8 cellular contexts compared by ENCODE assay signal in the genomic region with DNA sequence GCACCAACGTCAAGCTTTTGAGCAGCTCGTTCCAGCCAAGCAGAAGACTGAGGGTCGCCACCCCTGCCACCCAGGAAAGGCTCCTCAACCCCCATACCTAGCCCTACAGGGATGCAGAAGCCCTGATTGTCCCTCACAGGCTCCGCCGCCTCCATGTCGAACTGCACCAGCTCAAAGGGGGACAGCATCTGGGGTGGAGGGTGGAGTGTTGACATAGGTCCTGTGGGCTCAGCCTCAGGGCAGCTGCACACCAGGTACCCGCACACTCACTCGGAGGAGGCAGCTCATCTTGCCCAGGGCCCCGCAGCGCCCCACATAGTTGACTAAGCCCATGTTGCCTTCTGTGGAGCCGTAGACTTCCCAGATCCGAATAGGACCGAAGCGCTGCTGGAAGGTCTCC. TPM values are rescaled to one million over a fixed set of nuclear protein-coding genes. Genes with fewer than 3 reads are reported as not detected.
DNase-seq lines count a peak whose midpoint lies in the region; FAIRE-seq and TF ChIP-seq lines count a peak whose summit lies in the region.
"Had no signal": no experiment of that assay in that cellular context is flagged by ENCODE, and none has a peak within 500 bp of the region (broad histone marks: within the 10 kb centered on the region; RNA-seq: fewer than 3 reads in every experiment).

No MANE protein-coding gene starts in this region.

- H3K4ac ChIP-seq in neuronal stem cell (ENCODE audit: low read length) = no peak overlapping the region

- H2AFZ ChIP-seq in neuronal stem cell (ENCODE audit: low read length) = no peak overlapping the region

- H3K36me3 Mint-ChIP-seq in activated naive CD4-positive, alpha-beta T cell treated with anti-CD3 and anti-CD28 coated beads for 36 hours (ENCODE audit: low read depth) = peaks cover 2% of the 10 kb centered on the region

- H3K9ac ChIP-seq in HUES48 (ENCODE audit: low read depth, low read length) = no peak overlapping the region
- H3K9ac ChIP-seq in neuronal stem cell (ENCODE audit: low read depth, low read length, poor library complexity) = peak overlapping the region; percentile 87

- DNase-seq in bronchial epithelial cell (ENCODE audit: low read depth) = no peak
- DNase-seq in neuronal stem cell (ENCODE audit: low spot score) = no peak
- no peak for DNase-seq in C1 segment of cervical spinal cord (lab: John Stamatoyannopoulos, UW)
- DNase-seq in G401 (ENCODE audit: low spot score) = no peak
- DNase-seq in activated naive CD4-positive, alpha-beta T cell treated with anti-CD3 and anti-CD28 coated beads for 36 hours = no peak
- DNase-seq: cortex of kidney had no signal

- peak overlapping the region; percentile 65 for H2BK120ac ChIP-seq in neuronal stem cell (ENCODE audit: low read depth, low read length)

- FAIRE-seq in bronchial epithelial cell (lab: Jason Lieb, UNC) = no peak
- FAIRE-seq: TTC549 had no signal

- TF ChIP-seq CTCF in bronchial epithelial cell (IDR thresholded peaks at IDR 0.05; ENCODE audit: insufficient read depth, low read length, severe bottlenecking) = no peak

- H3K14ac ChIP-seq in neuronal stem cell (ENCODE audit: low read length) = no peak overlapping the region

- no peak overlapping the region for H2BK12ac ChIP-seq in neuronal stem cell (ENCODE audit: low read length)

- peaks cover 23% of the 10 kb centered on the region for H3K4me1 Mint-ChIP-seq in activated naive CD4-positive, alpha-beta T cell treated with anti-CD3 and anti-CD28 coated beads for 36 hours (ENCODE audit: low read depth)

- H3K27ac Mint-ChIP-seq in activated naive CD4-positive, alpha-beta T cell treated with anti-CD3 and anti-CD28 coated beads for 36 hours = no peak overlapping the region

- H4K91ac ChIP-seq in neuronal stem cell (ENCODE audit: low read depth, low read length, poor library complexity) = no peak overlapping the region

- peak overlapping the region; percentile 55 for H2BK5ac ChIP-seq in neuronal stem cell (ENCODE audit: low read length)

- H3K4me3 ChIP-seq in HUES48 (ENCODE audit: low read depth, low read length) = peak overlapping the region; percentile 88
- peak overlapping the region; percentile 57 for H3K4me3 ChIP-seq in bronchial epithelial cell (ENCODE audit: low read depth, low read length)
- peak overlapping the region in 1 of 2 donors; percentile 60 for H3K4me3 ChIP-seq in neuronal stem cell (ENCODE audit: low read length in 2 of 2)

- no peak overlapping the region for H3K18ac ChIP-seq in neuronal stem cell (ENCODE audit: low read length)

- H3K4me1 ChIP-seq in HUES48 (ENCODE audit: control insufficient read depth, insufficient read depth, low read length) (peaks cover 3% of the 10 kb centered on the region; the same call in 1 of the 2 replicates), neuronal stem cell (ENCODE audit: control insufficient read depth in 2 of 2, insufficient read depth in 1 of 2, low read depth in 1 of 2, low read length in 2 of 2) (peaks cover 8 to 17% of the 10 kb centered on the region in 2 donors)

- peaks cover 9% of the 10 kb centered on the region for H3K9me3 Mint-ChIP-seq in activated naive CD4-positive, alpha-beta T cell treated with anti-CD3 and anti-CD28 coated beads for 36 hours

- CTCF ChIA-PET in activated naive CD4-positive, alpha-beta T cell treated with anti-CD3 and anti-CD28 coated beads for 36 hours (lab: Charles Lee) = interaction anchor here (0.6 to 1.7 kb wide), 3 partner anchors 12 to 20 kb away, joined by 3 to 6 read pairs (median 5); a partner anchor contains a TSS

- H3K27me3 ChIP-seq in HUES48 (ENCODE audit: control insufficient read depth, insufficient read depth, low read length) (no peaks in the 10 kb centered on the region), bronchial epithelial cell (ENCODE audit: control insufficient read depth, insufficient read depth, low read length) (no peaks in the 10 kb centered on the region), neuronal stem cell (ENCODE audit: control insufficient read depth in 3 of 3, insufficient read depth in 3 of 3, low read depth in 1 of 3, low read length in 3 of 3) (no peaks in the 10 kb centered on the region)

- WGBS in neuronal stem cell (ENCODE audit: extremely low coverage in 2 of 2, insufficient read length in 2 of 2, insufficient replicate concordance in 1 of 2), 2 donors = no CpG with 5 or more reads among the region's 14 CpGs

- H2BK15ac ChIP-seq in neuronal stem cell (ENCODE audit: low read length) = no peak overlapping the region

- H2AK5ac ChIP-seq in neuronal stem cell (ENCODE audit: low read depth, low read length) = peak overlapping the region; percentile 86

- no peaks in the 10 kb centered on the region for H3K27me3 Mint-ChIP-seq in activated naive CD4-positive, alpha-beta T cell treated with anti-CD3 and anti-CD28 coated beads for 36 hours (ENCODE audit: low read depth)

- H3K9me3 ChIP-seq in HUES48 (ENCODE audit: control insufficient read depth, insufficient read depth, low read length) = no peaks in the 10 kb centered on the region
- peaks cover 0 to 2% of the 10 kb centered on the region in 2 donors for H3K9me3 ChIP-seq in neuronal stem cell (replicated peaks in 1 of 2; ENCODE audit: control insufficient read depth in 2 of 2, insufficient read depth in 1 of 2, low read depth in 1 of 2, low read length in 2 of 2)

- intact Hi-C loops in activated naive CD4-positive, alpha-beta T cell treated with anti-CD3 and anti-CD28 coated beads for 36 hours (cut with micrococcal nuclease) = no loop called here

- in situ Hi-C loops in G401 (cut with HindIII; ENCODE audit: low sequenced_read_pairs) = no loop called here

- peak overlapping the region; percentile 75 for H3K4me2 ChIP-seq in neuronal stem cell (ENCODE audit: insufficient read depth, low read length, poor library complexity, severe bottlenecking)

- H3K27ac ChIP-seq in HUES48 (ENCODE audit: low read depth, low read length) = no peak overlapping the region
- H3K27ac ChIP-seq in neuronal stem cell (replicated peaks; ENCODE audit: low read length) = no peak overlapping the region

- H3K4me3 Mint-ChIP-seq in activated naive CD4-positive, alpha-beta T cell treated with anti-CD3 and anti-CD28 coated beads for 36 hours = no peak overlapping the region

- H4K8ac ChIP-seq in neuronal stem cell (ENCODE audit: low read depth, low read length) = peak overlapping the region; percentile 94

- no peak overlapping the region for H3K23ac ChIP-seq in neuronal stem cell (ENCODE audit: low read depth, low read length, poor library complexity)

- H3K79me1 ChIP-seq in neuronal stem cell (ENCODE audit: low read depth, low read length) = peaks cover 8% of the 10 kb centered on the region

- H3K36me3 ChIP-seq in HUES48 (ENCODE audit: control insufficient read depth, insufficient read depth, low read length) = no peaks in the 10 kb centered on the region
- no peaks in the 10 kb centered on the region for H3K36me3 ChIP-seq in bronchial epithelial cell (ENCODE audit: control insufficient read depth, insufficient read depth, low read length)
- H3K36me3 ChIP-seq in neuronal stem cell (replicated peaks in 1 of 2; ENCODE audit: control insufficient read depth in 2 of 2, insufficient read depth in 2 of 2, low read length in 2 of 2) = no peaks in the 10 kb centered on the region

RNA-seq across cellular contexts. Expression of a gene that starts 11.6 kb away (rescaled TPM):
- 11.1 and 28.8 TPM in 2 replicates for total RNA-seq in bronchial epithelial cell
- polyA plus RNA-seq in neuronal stem cell (2013, experiment 1 of 2) = 21.6 TPM
- 20.7 TPM for polyA plus RNA-seq in neuronal stem cell (2013, experiment 2 of 2)
- total RNA-seq in G401 (2014; rRNA removed; shearing (Covaris generic)) = 12.0 and 28.6 TPM in 2 replicates
- total RNA-seq in activated naive CD4-positive, alpha-beta T cell treated with anti-CD3 and anti-CD28 coated beads for 36 hours = 10 to 100 TPM; 13.8 to 14.4 TPM

RNA-seq across cellular contexts. Expression of a gene that starts 19.4 kb away (rescaled TPM):
- total RNA-seq in bronchial epithelial cell = 3.4 and 5.1 TPM in 2 replicates
- 14.3 TPM for polyA plus RNA-seq in neuronal stem cell (2013, experiment 1 of 2)
- polyA plus RNA-seq in neuronal stem cell (2013, experiment 2 of 2) = 14.8 TPM
- total RNA-seq in G401 (2014; rRNA removed; shearing (Covaris generic)) = 6.1 and 6.6 TPM in 2 replicates
- 1 to 10 TPM; 5.5 to 6.0 TPM for total RNA-seq in activated naive CD4-positive, alpha-beta T cell treated with anti-CD3 and anti-CD28 coated beads for 36 hours

RNA-seq across cellular contexts. Expression of a gene that starts 24.1 kb away (rescaled TPM):
- 2.4 and 3.7 TPM in 2 replicates for total RNA-seq in bronchial epithelial cell
- 6.8 TPM for polyA plus RNA-seq in neuronal stem cell (2013, experiment 1 of 2)
- polyA plus RNA-seq in neuronal stem cell (2013, experiment 2 of 2) = 6.8 TPM
- 12.8 and 22.3 TPM in 2 replicates for total RNA-seq in G401 (2014; rRNA removed; shearing (Covaris generic))
- total RNA-seq in activated naive CD4-positive, alpha-beta T cell treated with anti-CD3 and anti-CD28 coated beads for 36 hours = 1 to 10 TPM; 2.6 to 2.9 TPM

RNA-seq across cellular contexts. Expression of a gene that starts 33.4 kb away (rescaled TPM):
- 9.7 and 10.5 TPM in 2 replicates for total RNA-seq in bronchial epithelial cell
- 3.8 TPM for polyA plus RNA-seq in neuronal stem cell (2013, experiment 1 of 2)
- 3.8 TPM for polyA plus RNA-seq in neuronal stem cell (2013, experiment 2 of 2)
- 10.8 and 11.6 TPM in 2 replicates for total RNA-seq in G401 (2014; rRNA removed; shearing (Covaris generic))
- total RNA-seq in activated naive CD4-positive, alpha-beta T cell treated with anti-CD3 and anti-CD28 coated beads for 36 hours = 1 to 10 TPM; 2.4 to 3.0 TPM

RNA-seq across cellular contexts. Expression of a gene that starts 43.6 kb away (rescaled TPM):
- total RNA-seq in bronchial epithelial cell = 270 and 277 TPM in 2 replicates
- 759 TPM for polyA plus RNA-seq in neuronal stem cell (2013, experiment 1 of 2)
- 741 TPM for polyA plus RNA-seq in neuronal stem cell (2013, experiment 2 of 2)
- total RNA-seq in G401 (2014; rRNA removed; shearing (Covaris generic)) = 579 and 1,015 TPM in 2 replicates
- 100 to 1,000 TPM; 475 to 483 TPM for total RNA-seq in activated naive CD4-positive, alpha-beta T cell treated with anti-CD3 and anti-CD28 coated beads for 36 hours
